In the genomic region with DNA sequence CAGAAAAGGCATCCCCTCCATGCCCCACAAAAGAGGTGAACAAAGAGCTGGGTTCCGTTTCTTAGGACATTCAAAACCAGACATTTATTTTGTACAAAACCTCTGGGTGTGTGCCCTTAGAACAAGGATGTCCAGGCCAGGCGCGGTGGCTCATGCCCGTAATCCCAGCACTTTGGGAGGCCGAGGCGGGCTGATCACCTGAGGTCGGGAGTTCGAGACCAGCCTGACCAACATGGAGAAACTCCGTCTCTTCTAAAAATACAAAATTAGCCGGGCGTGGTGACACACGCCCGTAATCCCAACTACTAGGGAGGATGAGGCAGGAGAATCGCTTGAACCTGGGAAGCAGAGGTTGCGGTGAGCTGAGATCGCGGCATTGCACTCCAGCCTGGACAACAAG, we compare ENCODE assay signal across 8 cellular contexts. TPM values are rescaled to one million over a fixed set of nuclear protein-coding genes. Genes with fewer than 3 reads are reported as not detected.
DNase-seq lines count a peak whose midpoint lies in the region; ATAC-seq and TF ChIP-seq lines count a peak whose summit lies in the region.
"Not testable (repeated sequence)": the region's sequence is repeated elsewhere in the genome, so short reads cannot be mapped to it uniquely, and the experiment has no call there.

No MANE protein-coding gene starts in this region.

- not testable (repeated sequence) for H2AFZ ChIP-seq in DND-41 (ENCODE audit: low read depth, low read length); Loucy (ENCODE audit: low read length)

- H3K9me3 Mint-ChIP-seq in activated CD4-positive, alpha-beta T cell treated with anti-CD3 and anti-CD28 coated beads for 36 hours (ENCODE audit: low read depth); brain; progenitor cell of endocrine pancreas (ENCODE audit: low read depth): not testable (repeated sequence)

- H3K27me3 ChIP-seq in DND-41 (ENCODE audit: insufficient read depth, low read length, poor library complexity); Loucy (ENCODE audit: insufficient read depth, low read length, poor library complexity, severe bottlenecking); esophagus squamous epithelium; lower lobe of right lung (ENCODE audit: low read depth); upper lobe of left lung: not testable (repeated sequence)

- not testable (repeated sequence) for H4K20me1 ChIP-seq in DND-41 (ENCODE audit: insufficient read depth, low read length); Loucy (ENCODE audit: insufficient read depth, low read length, poor library complexity, severe bottlenecking)

- H3K9me2 ChIP-seq in Loucy (replicated peaks; ENCODE audit: low read depth, low read length) = not testable (repeated sequence)

- 82 to 89% methylated on average over 2 to 14 of the region's 17 CpGs for WGBS in esophagus squamous epithelium, 2 donors
- 95 to 96% methylated on average over 17 of the region's 17 CpGs for WGBS in upper lobe of left lung, 2 donors

- intact Hi-C loops in activated CD4-positive, alpha-beta T cell treated with anti-CD3 and anti-CD28 coated beads for 36 hours (cut with DNase I, micrococcal nuclease); esophagus squamous epithelium (cut with DNase I); lower lobe of right lung (cut with DNase I): not testable (repeated sequence)

- peak overlapping the region; percentile 93 for H3K4me3 Mint-ChIP-seq in activated CD4-positive, alpha-beta T cell treated with anti-CD3 and anti-CD28 coated beads for 36 hours
- H3K4me3 Mint-ChIP-seq in brain = peak overlapping the region; percentile 93 to 99 (median 97)
- peak overlapping the region; percentile 95 for H3K4me3 Mint-ChIP-seq in progenitor cell of endocrine pancreas (ENCODE audit: low read depth)

- not testable (repeated sequence) for TF ChIP-seq CTCF in DND-41 (IDR thresholded peaks at IDR 0.05; ENCODE audit: borderline replicate concordance, extremely low read depth, low read length, poor library complexity, severe bottlenecking); Loucy (conservative IDR thresholded peaks at IDR 0.05; ENCODE audit: low read length); brain (conservative IDR thresholded peaks at IDR 0.05); esophagus squamous epithelium (IDR thresholded peaks at IDR 0.05); lower lobe of right lung (IDR thresholded peaks at IDR 0.05); progenitor cell of endocrine pancreas (IDR thresholded peaks at IDR 0.05; ENCODE audit: unreplicated experiment); upper lobe of left lung (IDR thresholded peaks at IDR 0.05)

- H3K4me3 ChIP-seq in DND-41 (ENCODE audit: low read depth in 1 of 2, low read length in 2 of 2) = peak overlapping the region; percentile 90 to 92; a peak in 3 of 4 replicates
- peak overlapping the region; percentile 91 for H3K4me3 ChIP-seq in Loucy (ENCODE audit: low read length, poor library complexity, severe bottlenecking)
- peak overlapping the region; percentile 79 to 94 (median 84) for H3K4me3 ChIP-seq in esophagus squamous epithelium
- peak overlapping the region; percentile 73 for H3K4me3 ChIP-seq in lower lobe of right lung
- peak overlapping the region in 3 of 4 donors; percentile 95 to 97 (median 96) for H3K4me3 ChIP-seq in upper lobe of left lung

- H3K36me3 Mint-ChIP-seq in activated CD4-positive, alpha-beta T cell treated with anti-CD3 and anti-CD28 coated beads for 36 hours (ENCODE audit: low read depth); brain; progenitor cell of endocrine pancreas (ENCODE audit: insufficient read depth): not testable (repeated sequence)

- H3K9ac ChIP-seq in DND-41 (ENCODE audit: low read depth, low read length) (peak overlapping the region; percentile 82), Loucy (ENCODE audit: low read depth, low read length, poor library complexity, severe bottlenecking) (peak overlapping the region; percentile 92)

- not testable (repeated sequence) for H3K27me3 Mint-ChIP-seq in activated CD4-positive, alpha-beta T cell treated with anti-CD3 and anti-CD28 coated beads for 36 hours; brain
- H3K27me3 Mint-ChIP-seq in progenitor cell of endocrine pancreas = peaks cover 11% of the 10 kb centered on the region

- peak overlapping the region; percentile 90 for H3K27ac Mint-ChIP-seq in activated CD4-positive, alpha-beta T cell treated with anti-CD3 and anti-CD28 coated beads for 36 hours
- H3K27ac Mint-ChIP-seq in brain (peak overlapping the region; percentile 98 to 99 (median 99)), progenitor cell of endocrine pancreas (peak overlapping the region; percentile 99)

- not testable (repeated sequence) for H3F3A ChIP-seq in Loucy (ENCODE audit: low read depth)

- H3K4me1 ChIP-seq in DND-41 (ENCODE audit: insufficient read depth, low read length) (peaks cover 32% of the 10 kb centered on the region), esophagus squamous epithelium (peaks cover 32 to 74% (median 50%) of the 10 kb centered on the region in 3 donors), lower lobe of right lung (peaks cover 39% of the 10 kb centered on the region), upper lobe of left lung (peaks cover 20 to 44% (median 32%) of the 10 kb centered on the region in 4 donors)
- not testable (repeated sequence) for H3K4me1 ChIP-seq in Loucy (ENCODE audit: insufficient read depth, low read length, poor library complexity, severe bottlenecking)

- not testable (repeated sequence) for TF ChIP-seq POLR2A in esophagus squamous epithelium (IDR thresholded peaks at IDR 0.05); upper lobe of left lung (IDR thresholded peaks at IDR 0.05)

- H3K27ac ChIP-seq in DND-41 (ENCODE audit: low read length) (peak overlapping the region; percentile 98; the same call in 1 of the 2 replicates), esophagus squamous epithelium (peak overlapping the region in 3 of 4 donors; percentile 94 to 97 (median 95))
- H3K27ac ChIP-seq in lower lobe of right lung, upper lobe of left lung: not testable (repeated sequence)

- not testable (repeated sequence) for H3K36me3 ChIP-seq in DND-41 (ENCODE audit: insufficient read depth, low read length); Loucy (ENCODE audit: insufficient read depth, low read length); esophagus squamous epithelium; lower lobe of right lung; upper lobe of left lung

- not testable (repeated sequence) for DNase-seq in DND-41; activated CD4-positive, alpha-beta T cell treated with anti-CD3 and anti-CD28 coated beads for 36 hours; esophagus squamous epithelium (lab: John Stamatoyannopoulos, UW); lower lobe of right lung; progenitor cell of endocrine pancreas (ENCODE audit: low spot score, unreplicated experiment); upper lobe of left lung

- not testable (repeated sequence) for TF ChIP-seq EP300 in upper lobe of left lung (IDR thresholded peaks at IDR 0.05)

- H3K9me3 ChIP-seq in DND-41 (ENCODE audit: insufficient read depth, low read length, severe bottlenecking); Loucy (ENCODE audit: insufficient read depth, low read depth, low read length); esophagus squamous epithelium; lower lobe of right lung; upper lobe of left lung: not testable (repeated sequence)

- CTCF ChIA-PET in activated CD4-positive, alpha-beta T cell treated with anti-CD3 and anti-CD28 coated beads for 36 hours (lab: Charles Lee) = interaction anchor here (1.1 to 1.7 kb wide), 2 partner anchors 19 to 30 kb away, joined by 3 to 12 read pairs; no protein-coding TSS in a partner anchor

- H3K4me1 Mint-ChIP-seq in activated CD4-positive, alpha-beta T cell treated with anti-CD3 and anti-CD28 coated beads for 36 hours = peaks cover 39% of the 10 kb centered on the region
- peaks cover 52% of the 10 kb centered on the region for H3K4me1 Mint-ChIP-seq in brain
- peaks cover 14% of the 10 kb centered on the region for H3K4me1 Mint-ChIP-seq in progenitor cell of endocrine pancreas (ENCODE audit: low read depth)

- POLR2A ChIA-PET in activated CD4-positive, alpha-beta T cell treated with anti-CD3 and anti-CD28 coated beads for 36 hours (lab: Charles Lee) = interaction anchor here (0.6 to 0.8 kb wide), 4 partner anchors 15 to 1086 kb away, joined by 3 to 5 read pairs (median 4); no protein-coding TSS in a partner anchor

- H3K4me2 ChIP-seq in DND-41 (ENCODE audit: insufficient read depth, low read length) = peak overlapping the region; percentile 75
- peak overlapping the region; percentile 85 for H3K4me2 ChIP-seq in Loucy (ENCODE audit: low read depth, low read length, poor library complexity, severe bottlenecking)

- not testable (repeated sequence) for ATAC-seq in DND-41 (ENCODE audit: insufficient read depth, low read depth); activated CD4-positive, alpha-beta T cell treated with anti-CD3 and anti-CD28 coated beads for 36 hours; lower lobe of right lung; upper lobe of left lung (ENCODE audit: low FRiP score in 2 of 2)

- H3K79me2 ChIP-seq in DND-41 (ENCODE audit: insufficient read depth, low read length) (peaks cover 62% of the 10 kb centered on the region), Loucy (ENCODE audit: insufficient read depth, low read length) (peaks cover 55% of the 10 kb centered on the region)

RNA-seq across cellular contexts. Expression of a gene that starts 1.3 kb away (rescaled TPM):
- 10 to 100 TPM; 71.9 to 88.0 TPM for total RNA-seq in activated CD4-positive, alpha-beta T cell treated with anti-CD3 and anti-CD28 coated beads for 36 hours
- polyA plus RNA-seq in brain (ENCODE audit: insufficient read depth, low read depth, low replicate concordance) = 334 TPM
- total RNA-seq in esophagus squamous epithelium (100 to 1,000 TPM in 1 of 4 donors, 10 to 100 TPM in 3; 59.1 to 110 (median 80.6) TPM), lower lobe of right lung (100 TPM), progenitor cell of endocrine pancreas (135 and 145 TPM in 2 replicates), upper lobe of left lung (100 to 1,000 TPM in 2 of 6 donors, 10 to 100 TPM in 4; 48.2 to 130 (median 67.2) TPM)

RNA-seq across cellular contexts. Expression of a gene that starts 1.9 kb away (rescaled TPM):
- total RNA-seq in activated CD4-positive, alpha-beta T cell treated with anti-CD3 and anti-CD28 coated beads for 36 hours = 10 to 100 TPM; 13.2 to 18.9 TPM
- 75.0 TPM for polyA plus RNA-seq in brain (ENCODE audit: insufficient read depth, low read depth, low replicate concordance)
- total RNA-seq in esophagus squamous epithelium (10 to 100 TPM; 25.3 to 61.5 (median 44.9) TPM), lower lobe of right lung (23.2 TPM), progenitor cell of endocrine pancreas (19.0 and 20.5 TPM in 2 replicates), upper lobe of left lung (10 to 100 TPM; 18.5 to 34.3 (median 26.0) TPM)

RNA-seq across cellular contexts. Expression of a gene that starts 31.6 kb away (rescaled TPM):
- 10 to 100 TPM; 15.1 to 16.4 TPM for total RNA-seq in activated CD4-positive, alpha-beta T cell treated with anti-CD3 and anti-CD28 coated beads for 36 hours
- 40.8 TPM for polyA plus RNA-seq in brain (ENCODE audit: insufficient read depth, low read depth, low replicate concordance)
- 10 to 100 TPM in 3 of 4 donors, 1 to 10 TPM in 1; 9.7 to 23.0 (median 19.3) TPM for total RNA-seq in esophagus squamous epithelium
- 9.5 TPM for total RNA-seq in lower lobe of right lung
- total RNA-seq in progenitor cell of endocrine pancreas = 29.1 and 29.3 TPM in 2 replicates
- total RNA-seq in upper lobe of left lung = 10 to 100 TPM in 2 of 6 donors, 1 to 10 TPM in 4; 3.9 to 14.8 (median 8.2) TPM
